ENCODE assay signal across 29 cellular contexts in genomic region chr5:109531262-109531661, GRCh38.
"Had no signal": no experiment of that assay in that cellular context is flagged by ENCODE, and none has a peak within 500 bp of the region (broad histone marks: within the 10 kb centered on the region; RNA-seq: fewer than 3 reads in every experiment).

No MANE protein-coding gene starts in this region.

- H3K9me3 Mint-ChIP-seq: stimulated activated effector memory CD8-positive, alpha-beta T cell treated with anti-CD3 and anti-CD28 coated beads, Interleukin-12 subunit alpha, Interleukin-12 subunit beta, amount 100 ng/mL, for 72 hours; stimulated activated memory B cell treated with anti-CD40 and anti-IgM and Interleukin-4, amounts not matched to agents 10 μg/mL and 1 μg/mL and 100 μg/mL, for 72 hours; stimulated activated naive CD8-positive, alpha-beta T cell treated with anti-CD3 and anti-CD28 coated beads, Interleukin-15, amount 100 ng/mL, for 72 hours; stimulated activated naive CD8-positive, alpha-beta T cell treated with anti-CD3 and anti-CD28 coated beads, Interleukin-15, Interleukin-2, amounts not matched to agents 100 ng/mL and 50 ng/mL, for 24 hours; type B pancreatic cell had no signal

- H3K27ac ChIP-seq: stomach, suprapubic skin, testis, thoracic aorta, thyroid gland, tibial artery, tibial nerve, transverse colon, upper lobe of left lung, upper lobe of right lung, uterus, vagina had no signal

- H3K9me3 ChIP-seq: stomach, suprapubic skin, testis, thoracic aorta, thyroid gland, tibial artery, tibial nerve, transverse colon, upper lobe of left lung, upper lobe of right lung, uterus, vagina had no signal

- H3K4me1 ChIP-seq: suprapubic skin, transverse colon, upper lobe of left lung, upper lobe of right lung, uterus, vagina had no signal

- H3K36me3 ChIP-seq: stomach, suprapubic skin, thoracic aorta, thyroid gland, tibial artery, tibial nerve, transverse colon, upper lobe of left lung, upper lobe of right lung, uterus, vagina had no signal

- H3K4me3 ChIP-seq: stomach, suprapubic skin, testis, thoracic aorta, thyroid gland, tibial artery, tibial nerve, transverse colon, upper lobe of left lung, upper lobe of right lung, uterus, vagina had no signal

- ATAC-seq: stimulated activated effector memory CD8-positive, alpha-beta T cell treated with anti-CD3 and anti-CD28 coated beads, Interleukin-12 subunit alpha, Interleukin-12 subunit beta, amount 100 ng/mL, for 72 hours; stimulated activated memory B cell treated with anti-CD40 and anti-IgM and Interleukin-4, amounts not matched to agents 10 μg/mL and 1 μg/mL and 100 μg/mL, for 72 hours; stimulated activated naive B cell treated with anti-CD40 and anti-IgM and Interleukin-4, amounts not matched to agents 10 μg/mL and 1 μg/mL and 100 μg/mL, for 72 hours; stimulated activated naive CD8-positive, alpha-beta T cell treated with anti-CD3 and anti-CD28 coated beads, Interleukin-15, amount 100 ng/mL, for 72 hours; stimulated activated naive CD8-positive, alpha-beta T cell treated with anti-CD3 and anti-CD28 coated beads, Interleukin-15, Interleukin-2, amounts not matched to agents 100 U/mL and 50 U/mL, for 24 hours; upper lobe of right lung had no signal

- H3K27me3 Mint-ChIP-seq: stimulated activated naive CD8-positive, alpha-beta T cell treated with anti-CD3 and anti-CD28 coated beads, Interleukin-15, Interleukin-2, amounts not matched to agents 100 ng/mL and 50 ng/mL, for 24 hours; type B pancreatic cell had no signal

- H3K4me1 Mint-ChIP-seq: stimulated activated effector memory CD8-positive, alpha-beta T cell treated with anti-CD3 and anti-CD28 coated beads, Interleukin-12 subunit alpha, Interleukin-12 subunit beta, amount 100 ng/mL, for 72 hours; stimulated activated memory B cell treated with anti-CD40 and anti-IgM and Interleukin-4, amounts not matched to agents 10 μg/mL and 1 μg/mL and 100 μg/mL, for 72 hours; stimulated activated naive B cell treated with anti-CD40 and anti-IgM and Interleukin-4, amounts not matched to agents 10 μg/mL and 1 μg/mL and 100 μg/mL, for 72 hours; stimulated activated naive CD8-positive, alpha-beta T cell treated with anti-CD3 and anti-CD28 coated beads, Interleukin-15, amount 100 ng/mL, for 72 hours had no signal

- DNase-seq: stimulated activated CD4-positive, alpha-beta T cell treated with anti-CD3 and anti-CD28 coated beads, Interleukin-2, amount 100 ng/mL, for 48 hours; stimulated activated CD4-positive, alpha-beta T cell treated with anti-CD3 and anti-CD28 coated beads, Interleukin-4, amount 100 ng/mL, for 1 hour; stimulated activated CD4-positive, alpha-beta T cell treated with anti-CD3 and anti-CD28 coated beads, Interleukin-4, amount 100 ng/mL, for 24 hours; stimulated activated CD4-positive, alpha-beta T cell treated with anti-CD3 and anti-CD28 coated beads, Interleukin-4, amount 100 ng/mL, for 4 hours; stimulated activated CD8-positive, alpha-beta memory T cell treated with anti-CD3 and anti-CD28 coated beads, Interleukin-4, amount 100 ng/mL, for 48 hours; stimulated activated naive B cell treated with anti-CD40 and anti-IgM and Interleukin-4, amounts not matched to agents 10 μg/mL and 1 μg/mL and 100 μg/mL, for 72 hours; stimulated activated naive CD4-positive, alpha-beta T cell; stimulated activated naive CD4-positive, alpha-beta T cell treated with Interleukin-2 at 50 U/mL for 16 hours; stimulated activated naive CD8-positive, alpha-beta T cell treated with anti-CD3 and anti-CD28 coated beads, Interleukin-15, amount 100 ng/mL, for 72 hours; stimulated activated naive CD8-positive, alpha-beta T cell treated with anti-CD3 and anti-CD28 coated beads, Interleukin-15, Interleukin-2, amounts not matched to agents 100 U/mL and 50 U/mL, for 24 hours; stomach; substantia nigra; testis; thyroid gland; tibial artery; transverse colon; trophoblast cell; upper lobe of left lung; upper lobe of right lung; uterus had no signal

- H3K36me3 Mint-ChIP-seq: stimulated activated effector memory CD8-positive, alpha-beta T cell treated with anti-CD3 and anti-CD28 coated beads, Interleukin-12 subunit alpha, Interleukin-12 subunit beta, amount 100 ng/mL, for 72 hours; stimulated activated memory B cell treated with anti-CD40 and anti-IgM and Interleukin-4, amounts not matched to agents 10 μg/mL and 1 μg/mL and 100 μg/mL, for 72 hours; stimulated activated naive B cell treated with anti-CD40 and anti-IgM and Interleukin-4, amounts not matched to agents 10 μg/mL and 1 μg/mL and 100 μg/mL, for 72 hours; type B pancreatic cell had no signal

- FAIRE-seq: urothelium cell line had no signal

- H3K27ac Mint-ChIP-seq: stimulated activated effector memory CD8-positive, alpha-beta T cell treated with anti-CD3 and anti-CD28 coated beads, Interleukin-12 subunit alpha, Interleukin-12 subunit beta, amount 100 ng/mL, for 72 hours; stimulated activated memory B cell treated with anti-CD40 and anti-IgM and Interleukin-4, amounts not matched to agents 10 μg/mL and 1 μg/mL and 100 μg/mL, for 72 hours; stimulated activated naive B cell treated with anti-CD40 and anti-IgM and Interleukin-4, amounts not matched to agents 10 μg/mL and 1 μg/mL and 100 μg/mL, for 72 hours; stimulated activated naive CD8-positive, alpha-beta T cell treated with anti-CD3 and anti-CD28 coated beads, Interleukin-15, amount 100 ng/mL, for 72 hours; stimulated activated naive CD8-positive, alpha-beta T cell treated with anti-CD3 and anti-CD28 coated beads, Interleukin-15, Interleukin-2, amounts not matched to agents 100 ng/mL and 50 ng/mL, for 24 hours; type B pancreatic cell had no signal

- H3K27me3 ChIP-seq: stomach, suprapubic skin, testis, thyroid gland, tibial artery, tibial nerve, transverse colon, upper lobe of left lung, upper lobe of right lung, uterus, vagina had no signal

- H3K4me3 Mint-ChIP-seq: stimulated activated effector memory CD8-positive, alpha-beta T cell treated with anti-CD3 and anti-CD28 coated beads, Interleukin-12 subunit alpha, Interleukin-12 subunit beta, amount 100 ng/mL, for 72 hours; stimulated activated memory B cell treated with anti-CD40 and anti-IgM and Interleukin-4, amounts not matched to agents 10 μg/mL and 1 μg/mL and 100 μg/mL, for 72 hours; stimulated activated naive B cell treated with anti-CD40 and anti-IgM and Interleukin-4, amounts not matched to agents 10 μg/mL and 1 μg/mL and 100 μg/mL, for 72 hours; stimulated activated naive CD8-positive, alpha-beta T cell treated with anti-CD3 and anti-CD28 coated beads, Interleukin-15, amount 100 ng/mL, for 72 hours; stimulated activated naive CD8-positive, alpha-beta T cell treated with anti-CD3 and anti-CD28 coated beads, Interleukin-15, Interleukin-2, amounts not matched to agents 100 ng/mL and 50 ng/mL, for 24 hours; type B pancreatic cell had no signal
